Comparison of ENCODE assay signal across 17 cellular contexts in genomic region chr4:81508786-81509574, GRCh38. TPM values are rescaled to one million over a fixed set of nuclear protein-coding genes. Genes with fewer than 3 reads are reported as not detected.
DNase-seq lines count a peak whose midpoint lies in the region; ATAC-seq and TF ChIP-seq lines count a peak whose summit lies in the region.
"Had no signal": no experiment of that assay in that cellular context is flagged by ENCODE, and none has a peak within 500 bp of the region (broad histone marks: within the 10 kb centered on the region; RNA-seq: fewer than 3 reads in every experiment).

No MANE protein-coding gene starts in this region.

- intact Hi-C loops in right lobe of liver (cut with DNase I) (no loop called here), uterus (cut with DNase I; ENCODE audit: low total_unique reads) (no loop called here)

- H3K4me1 ChIP-seq in OCI-LY1 (ENCODE audit: insufficient read depth, low read length, severe bottlenecking): peaks cover 87% of the 10 kb centered on the region
- no peaks in the 10 kb centered on the region for H3K4me1 ChIP-seq in right lobe of liver
- H3K4me1 ChIP-seq in uterus: no peaks in the 10 kb centered on the region
- H3K4me1 ChIP-seq: Caco-2 had no signal

- WGBS in right lobe of liver (ENCODE audit: insufficient coverage, low coverage, low lambda C conversion rate, missing lambda C conversion rate): 60% methylated on average over 5 of the region's 5 CpGs

- H4K20me1 ChIP-seq in OCI-LY1 (ENCODE audit: insufficient read depth, low read length): no peaks in the 10 kb centered on the region

- H3K27ac ChIP-seq in HL-60 (replicated peaks): no peak overlapping the region
- H3K27ac ChIP-seq in OCI-LY1 (ENCODE audit: low read depth, low read length, poor library complexity, severe bottlenecking): peak overlapping the region; percentile 44
- no peak overlapping the region for H3K27ac ChIP-seq in right lobe of liver
- no peak overlapping the region for H3K27ac ChIP-seq in uterus

- H3F3A ChIP-seq in OCI-LY1 (ENCODE audit: insufficient read depth, low read length): no peaks in the 10 kb centered on the region

- H3K9me2 ChIP-seq in OCI-LY1 (ENCODE audit: low read depth, low read length): no peaks in the 10 kb centered on the region

- peak; percentile 20 for TF ChIP-seq POLR2A in right lobe of liver (IDR thresholded peaks at IDR 0.05)
- no peak for TF ChIP-seq POLR2A in uterus (IDR thresholded peaks at IDR 0.05)

- H3K36me3 ChIP-seq in OCI-LY1 (ENCODE audit: insufficient read depth, low read length) (no peaks in the 10 kb centered on the region), right lobe of liver (no peaks in the 10 kb centered on the region), uterus (no peaks in the 10 kb centered on the region)

- no peak overlapping the region for H3K4me2 ChIP-seq in OCI-LY1 (ENCODE audit: low read length)

- H3K4me3 ChIP-seq in HL-60 (replicated peaks; ENCODE audit: insufficient read depth, low read length) (no peak overlapping the region), OCI-LY1 (ENCODE audit: low read depth, low read length, poor library complexity, severe bottlenecking) (no peak overlapping the region), right lobe of liver (no peak overlapping the region), uterus (no peak overlapping the region)

- H3K9me3 ChIP-seq in OCI-LY1 (ENCODE audit: low read length) (no peaks in the 10 kb centered on the region), right lobe of liver (no peaks in the 10 kb centered on the region), uterus (no peaks in the 10 kb centered on the region)
- H3K9me3 ChIP-seq: Caco-2 had no signal

- H2AFZ ChIP-seq in OCI-LY1 (ENCODE audit: low read length): no peak overlapping the region

- no peak for ATAC-seq in right lobe of liver
- ATAC-seq: activated CD4-positive, CD25-positive, alpha-beta regulatory T cell treated with anti-CD3 and anti-CD28 coated beads, Interleukin-2, amount 50 U/mL, for 24 hours had no signal

- no peak for TF ChIP-seq CTCF in HL-60 (IDR thresholded peaks at IDR 0.05; ENCODE audit: insufficient read depth, low read length)
- TF ChIP-seq CTCF in OCI-LY1 (IDR thresholded peaks at IDR 0.05; ENCODE audit: low read length): no peak
- no peak for TF ChIP-seq CTCF in right lobe of liver (IDR thresholded peaks at IDR 0.05)
- no peak for TF ChIP-seq CTCF in GM20000 (IDR thresholded peaks at IDR 0.05; ENCODE audit: extremely low read depth, missing control alignments)
- no peak for TF ChIP-seq CTCF in uterus (IDR thresholded peaks at IDR 0.05)

- peak; percentile 68 to 85 for DNase-seq in AML-193 (lab: John Stamatoyannopoulos, UW)
- DNase-seq in HL-60 (ENCODE audit: low read depth in 1 of 2, low spot score in 1 of 2): peak; percentile 33 to 35
- DNase-seq in right lobe of liver: no peak
- DNase-seq in GM20000 (ENCODE audit: low spot score): no peak
- no peak for DNase-seq in NCI-H2227 treated with DMSO at 0.1 percent for 48 hours (lab: John Stamatoyannopoulos, UW)
- DNase-seq in NCI-H2029 treated with DMSO at 0.1 percent for 48 hours (lab: John Stamatoyannopoulos, UW): no peak
- no peak for DNase-seq in uterus
- DNase-seq: activated effector memory CD4-positive, alpha-beta T cell treated with anti-CD3 and anti-CD28 coated beads, Interleukin-2, amount 50 U/mL, for 16 hours; anterior cingulate cortex; Caco-2; cerebellar nuclear complex; endodermal cell; GDM1; NCI-H2171; NCI-H774 had no signal

- H3K79me2 ChIP-seq in OCI-LY1 (ENCODE audit: insufficient read depth, low read length): no peaks in the 10 kb centered on the region

- H3K27me3 ChIP-seq in HL-60 (ENCODE audit: insufficient read depth, poor library complexity, severe bottlenecking) (no peaks in the 10 kb centered on the region), OCI-LY1 (ENCODE audit: insufficient read depth, low read length) (no peaks in the 10 kb centered on the region), right lobe of liver (no peaks in the 10 kb centered on the region), uterus (no peaks in the 10 kb centered on the region)

- H3K9ac ChIP-seq in OCI-LY1 (ENCODE audit: low read length): no peak overlapping the region

RNA-seq across cellular contexts. Expression of gene RASGEF1B, which starts 37.3 kb away (rescaled TPM):
- 10 to 100 TPM; 22.9 to 51.9 (median 25.8) TPM for total RNA-seq in right lobe of liver
- 10 to 100 TPM in 2 of 4 donors, 1 to 10 TPM in 1, under 1 TPM in 1; 0.77 to 25.9 (median 12.2) TPM for total RNA-seq in uterus

Comparison
In these comparisons a context has a peak if more than half of its experiments do, and no peak if none do; other contexts are left out.
1. DNase-seq: peak in AML-193 (2 of 2) and HL-60 (2 of 2); none in right lobe of liver (0 of 3), GM20000 (single experiment), NCI-H2227 treated with DMSO at 0.1 percent for 48 hours (single experiment), NCI-H2029 treated with DMSO at 0.1 percent for 48 hours (single experiment) and uterus (0 of 2).